ENCODE assay signal across 1 cellular context in the genomic region with DNA sequence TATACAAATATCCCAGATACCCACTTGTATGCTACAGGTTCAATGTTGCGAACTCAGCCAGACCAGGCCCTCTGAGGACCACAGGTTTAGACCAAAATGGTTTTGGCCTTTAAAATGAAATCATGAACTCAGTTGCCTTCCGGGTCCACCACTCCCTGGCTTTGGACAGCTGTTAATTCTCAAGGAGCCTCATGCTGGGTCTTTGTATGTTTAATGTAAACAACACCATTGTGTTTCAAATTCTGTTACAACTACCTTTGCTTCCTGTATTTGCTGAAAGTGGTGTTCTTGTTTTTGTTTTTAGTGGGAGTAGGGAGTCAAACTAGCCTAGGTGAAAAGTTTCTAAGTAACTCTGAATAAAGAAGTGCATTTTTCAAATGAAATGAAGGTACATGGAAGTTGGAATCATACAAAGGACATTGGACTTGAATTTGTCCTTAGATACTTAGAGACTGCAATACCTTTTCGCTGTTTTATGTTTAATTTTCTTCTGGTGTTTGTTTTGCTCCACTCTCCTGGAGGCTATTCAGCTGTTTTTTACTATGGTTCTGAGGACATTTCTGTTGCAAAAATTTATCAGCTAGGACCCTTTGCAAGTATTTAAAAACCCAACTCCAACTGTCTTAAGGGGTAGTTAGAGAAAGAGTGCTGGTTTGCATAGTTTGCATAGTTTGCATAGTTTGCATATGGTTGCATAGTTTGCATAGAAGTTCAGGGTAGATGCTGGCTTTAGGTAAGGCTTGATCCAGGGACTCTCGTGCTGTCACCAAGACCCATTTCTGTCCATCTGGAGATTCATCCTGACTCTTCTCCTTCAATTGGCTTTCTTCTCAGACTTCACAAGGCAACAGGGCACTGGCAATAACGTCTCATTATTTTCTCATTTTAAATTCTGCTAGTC.
TF ChIP-seq lines count a peak whose summit lies in the region.

No MANE protein-coding gene starts in this region.

TF ChIP-seq in H1, 55 proteins besides CTCF, POLR2A, EP300 and RAD21:
- peak; percentile 65 for TF ChIP-seq NANOG (IDR thresholded peaks at IDR 0.05; ENCODE audit: insufficient read depth, low read depth, low read length, poor library complexity, severe bottlenecking)
- peak; percentile 84; the same call in 1 of the 2 replicates for TF ChIP-seq KDM1A (IDR thresholded peaks at IDR 0.05; ENCODE audit: borderline replicate concordance, low read length)
- no peak for TF ChIP-seq YY1 (IDR thresholded peaks at IDR 0.05; ENCODE audit: low read depth, low read length)
- TF ChIP-seq BCL11A (IDR thresholded peaks at IDR 0.05; ENCODE audit: low read depth in 2 of 2, low read length in 2 of 2) = peak in 1 of 2 experiments; percentile 31
- peak; percentile 51 for TF ChIP-seq ASH2L (IDR thresholded peaks at IDR 0.05; ENCODE audit: low read length)
- peak; percentile 94 for TF ChIP-seq TCF12 (IDR thresholded peaks at IDR 0.05; ENCODE audit: low read depth, low read length)
- peak; percentile 71 for TF ChIP-seq SP1 (IDR thresholded peaks at IDR 0.05; ENCODE audit: low read depth, low read length)
- peak; percentile 98 for TF ChIP-seq TEAD4 (IDR thresholded peaks at IDR 0.05; ENCODE audit: low read depth, low read length)
- no peak for TF ChIP-seq RNF2 (IDR thresholded peaks at IDR 0.05; ENCODE audit: borderline replicate concordance, low read depth, low read length, missing control alignments, poor library complexity, severe bottlenecking)
